In genomic region chr3:24019585-24019984, GRCh38 we compare ENCODE assay signal across 1 cellular context.
TF ChIP-seq lines count a peak whose summit lies in the region.

No MANE protein-coding gene starts in this region.

TF ChIP-seq in HepG2, 621 proteins besides CTCF, POLR2A, EP300 and RAD21 (continued from another document):
- no peak for TF ChIP-seq CEBPZ (IDR thresholded peaks at IDR 0.05; ENCODE audit: low read length)
- TF ChIP-seq KMT2B (CRISPR knock-in tag; IDR thresholded peaks at IDR 0.05): no peak
- no peak for TF ChIP-seq NFIB (CRISPR knock-in tag; IDR thresholded peaks at IDR 0.05; ENCODE audit: borderline replicate concordance)
- TF ChIP-seq NFE2L2 (IDR thresholded peaks at IDR 0.05; ENCODE audit: low read length): no peak
- TF ChIP-seq ZNF589 (CRISPR knock-in tag; conservative IDR thresholded peaks at IDR 0.05): no peak
- no peak for TF ChIP-seq AHDC1 (CRISPR knock-in tag; IDR thresholded peaks at IDR 0.05; ENCODE audit: borderline replicate concordance)
- TF ChIP-seq RFX5 (IDR thresholded peaks at IDR 0.05; ENCODE audit: low read depth, low read length): no peak
- no peak for TF ChIP-seq ZFP90 (CRISPR knock-in tag; IDR thresholded peaks at IDR 0.05; ENCODE audit: borderline replicate concordance)
- TF ChIP-seq SYNCRIP (IDR thresholded peaks at IDR 0.05; ENCODE audit: insufficient read depth, low read depth, low read length): no peak
